Comparison of ENCODE assay signal across 8 cellular contexts in the genomic region with DNA sequence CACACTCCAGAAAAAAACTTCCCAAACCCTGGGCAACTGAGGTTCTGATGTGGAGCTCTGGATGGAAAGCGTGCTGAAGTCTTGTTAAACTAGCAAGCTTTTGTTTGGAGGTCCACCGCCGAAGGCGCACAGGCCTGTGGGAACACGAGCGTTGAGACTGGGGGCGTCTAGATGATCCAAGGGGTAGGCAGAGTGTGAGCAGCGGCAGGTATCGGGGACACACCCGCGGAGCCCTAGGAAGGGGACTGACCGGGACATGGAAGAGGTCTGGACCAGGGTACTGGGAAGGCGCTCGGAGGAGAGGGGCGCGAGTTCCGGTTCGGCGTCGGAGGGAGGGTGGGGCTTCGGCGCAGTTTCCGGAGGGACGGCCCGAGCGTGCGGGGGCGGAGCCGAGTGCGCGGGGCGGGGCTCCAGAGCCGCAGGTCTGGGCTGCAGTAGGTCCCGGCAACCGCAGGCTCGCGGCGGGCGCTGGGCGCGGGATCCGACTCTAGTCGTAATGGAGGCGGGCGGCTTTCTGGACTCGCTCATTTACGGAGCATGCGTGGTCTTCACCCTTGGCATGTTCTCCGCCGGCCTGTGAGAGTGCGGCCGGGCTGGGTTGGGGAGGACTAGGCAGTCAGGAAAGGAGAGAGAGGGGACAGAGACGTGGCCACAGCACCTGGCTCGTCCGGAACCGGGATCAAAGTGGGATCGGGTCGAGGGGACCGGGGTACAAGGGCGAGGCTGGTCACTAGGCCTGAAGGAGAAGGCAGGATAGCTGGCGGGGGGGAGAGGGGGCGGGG. TPM values are rescaled to one million over a fixed set of nuclear protein-coding genes. Genes with fewer than 3 reads are reported as not detected.
DNase-seq lines count a peak whose midpoint lies in the region; ATAC-seq, FAIRE-seq and TF ChIP-seq lines count a peak whose summit lies in the region.

A gene with protein sequence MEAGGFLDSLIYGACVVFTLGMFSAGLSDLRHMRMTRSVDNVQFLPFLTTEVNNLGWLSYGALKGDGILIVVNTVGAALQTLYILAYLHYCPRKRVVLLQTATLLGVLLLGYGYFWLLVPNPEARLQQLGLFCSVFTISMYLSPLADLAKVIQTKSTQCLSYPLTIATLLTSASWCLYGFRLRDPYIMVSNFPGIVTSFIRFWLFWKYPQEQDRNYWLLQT (plus strand): TSS at position 437 of the 782 bp plus-strand sequence. CDS start 60 bp downstream, at position 497.

- peak within 1 kb of the TSS; percentile 82 for H3K4me3 ChIP-seq in SU-DHL-6 (ENCODE audit: insufficient read depth, low read length, poor library complexity, severe bottlenecking)
- H3K4me3 ChIP-seq in pancreas: peak within 1 kb of the TSS; percentile 29 to 63 (median 50)
- peak within 1 kb of the TSS; percentile 46 to 64 (median 58) for H3K4me3 ChIP-seq in thyroid gland (replicated peaks in 1 of 3)

- H3F3A ChIP-seq in SU-DHL-6 (ENCODE audit: insufficient read depth): peaks cover 24% of the 10 kb centered on the region

- H3K36me3 ChIP-seq in SU-DHL-6 (ENCODE audit: low read length) (no peaks in the 10 kb centered on the region), pancreas (peaks cover 0 to 31% (median 19%) of the 10 kb centered on the region in 3 donors), thyroid gland (peaks cover 33 to 36% of the 10 kb centered on the region in 2 donors)

- H3K4me2 ChIP-seq in SU-DHL-6 (ENCODE audit: low read depth, low read length, poor library complexity, severe bottlenecking): peak within 1 kb of the TSS; percentile 76

- TF ChIP-seq CTCF in SU-DHL-6 (IDR thresholded peaks at IDR 0.05; ENCODE audit: insufficient read depth, low read length, poor library complexity, severe bottlenecking) (no peak), pancreas (IDR thresholded peaks at IDR 0.05) (peak in 3 of 4 donors; percentile 17 to 42 (median 33)), thyroid gland (IDR thresholded peaks at IDR 0.05) (peak in 5 of 6 experiments; percentile 33 to 68 (median 51))

- peaks cover 33 to 61% (median 36%) of the 10 kb centered on the region in 3 donors for H3K4me1 ChIP-seq in pancreas
- H3K4me1 ChIP-seq in thyroid gland: peaks cover 48 to 69% of the 10 kb centered on the region in 2 donors

- no peak for FAIRE-seq in pancreas (lab: Jason Lieb, UNC)

- no peaks in the 10 kb centered on the region for H3K9me2 ChIP-seq in SU-DHL-6 (replicated peaks; ENCODE audit: insufficient read depth, low read length)

- peak within 1 kb of the TSS; percentile 96 for H3K4me3 Mint-ChIP-seq in activated naive CD8-positive, alpha-beta T cell treated with anti-CD3 and anti-CD28 coated beads for 36 hours

- intact Hi-C loops in head of caudate nucleus (cut with DNase I) (no loop called here), pancreas (cut with DNase I) (no loop called here), thyroid gland (cut with DNase I) (no loop called here)

- H4K20me1 ChIP-seq in SU-DHL-6 (ENCODE audit: low read depth, low read length): no peaks in the 10 kb centered on the region

- H3K27me3 ChIP-seq in SU-DHL-6 (ENCODE audit: low read length): no peaks in the 10 kb centered on the region
- H3K27me3 ChIP-seq in pancreas: no peaks in the 10 kb centered on the region
- no peaks in the 10 kb centered on the region for H3K27me3 ChIP-seq in thyroid gland

- H3K27ac ChIP-seq in SU-DHL-6 (ENCODE audit: low read depth, low read length) (peak within 1 kb of the TSS; percentile 74), pancreas (peak within 1 kb of the TSS; percentile 87 to 99 (median 98)), thyroid gland (peak within 1 kb of the TSS; percentile 87 to 98 (median 96))

- H3K9me3 Mint-ChIP-seq in activated naive CD8-positive, alpha-beta T cell treated with anti-CD3 and anti-CD28 coated beads for 36 hours: no peaks in the 10 kb centered on the region

- H3K27ac Mint-ChIP-seq in activated naive CD8-positive, alpha-beta T cell treated with anti-CD3 and anti-CD28 coated beads for 36 hours: peak within 1 kb of the TSS; percentile 99

- TF ChIP-seq POLR2A in GM10847 (IDR thresholded peaks at IDR 0.05; ENCODE audit: extremely low read depth, insufficient read length) (peak; percentile 94), thyroid gland (IDR thresholded peaks at IDR 0.05) (peak; percentile 59 to 97)

- H3K79me2 ChIP-seq in SU-DHL-6 (ENCODE audit: insufficient read depth, low read length): peaks cover 8% of the 10 kb centered on the region; the same call in 1 of the 2 replicates

- peaks cover 3% of the 10 kb centered on the region for H3K27me3 Mint-ChIP-seq in activated naive CD8-positive, alpha-beta T cell treated with anti-CD3 and anti-CD28 coated beads for 36 hours

- DNase-seq in NCI-H1417 (lab: John Stamatoyannopoulos, UW) (peak; percentile 93 to 98 (median 95)), head of caudate nucleus (peak; percentile 83 to 97 (median 94)), pancreas (peak; percentile 94 to 98 (median 96)), thyroid gland (peak; percentile 95 to 96)
- DNase-seq in activated naive CD8-positive, alpha-beta T cell treated with anti-CD3 and anti-CD28 coated beads for 36 hours: peak; percentile 96

- peak within 1 kb of the TSS; percentile 75 for H2AFZ ChIP-seq in SU-DHL-6 (ENCODE audit: low read depth, low read length, severe bottlenecking)

- H3K4me1 Mint-ChIP-seq in activated naive CD8-positive, alpha-beta T cell treated with anti-CD3 and anti-CD28 coated beads for 36 hours: peaks cover 33% of the 10 kb centered on the region

- ATAC-seq in HG02759 (IDR thresholded peaks at IDR 0.05; ENCODE audit: unreplicated experiment): peak; percentile 81
- ATAC-seq in pancreas: peak; percentile 88 to 93 (median 90)

- H3K36me3 Mint-ChIP-seq in activated naive CD8-positive, alpha-beta T cell treated with anti-CD3 and anti-CD28 coated beads for 36 hours: peaks cover 36% of the 10 kb centered on the region

- peak within 1 kb of the TSS; percentile 78 for H3K9ac ChIP-seq in SU-DHL-6 (ENCODE audit: low read length)

- no peaks in the 10 kb centered on the region for H3K9me3 ChIP-seq in SU-DHL-6 (ENCODE audit: insufficient read depth, low read length)
- no peaks in the 10 kb centered on the region for H3K9me3 ChIP-seq in pancreas
- H3K9me3 ChIP-seq in thyroid gland: no peaks in the 10 kb centered on the region

- WGBS in pancreas, 2 donors: 0 to 1% methylated on average over 45 to 61 of the region's 62 CpGs
- 1 to 2% methylated on average over 33 to 39 of the region's 62 CpGs for WGBS in thyroid gland, 2 donors

RNA-seq across cellular contexts. Expression of the gene that starts here (rescaled TPM):
- 10 to 100 TPM; 50.6 to 51.3 TPM for total RNA-seq in activated naive CD8-positive, alpha-beta T cell treated with anti-CD3 and anti-CD28 coated beads for 36 hours
- total RNA-seq in pancreas: 10 to 100 TPM; 18.7 to 33.3 (median 26.2) TPM
- polyA plus RNA-seq in pancreas: 10 to 100 TPM; 32.8 to 33.0 TPM
- 10 to 100 TPM; 30.9 to 42.2 (median 32.7) TPM for total RNA-seq in thyroid gland

Comparison
In these comparisons a context has a peak if more than half of its experiments do, and no peak if none do; other contexts are left out.
1. Peak in every context shown above with its lines: DNase-seq, ATAC-seq, H3K4me3 ChIP-seq and H3K27ac ChIP-seq.